8 cellular contexts compared by ENCODE assay signal in genomic region chr14:75428230-75429104, GRCh38. TPM values are rescaled to one million over a fixed set of nuclear protein-coding genes. Genes with fewer than 3 reads are reported as not detected.
DNase-seq lines count a peak whose midpoint lies in the region; ATAC-seq, FAIRE-seq and TF ChIP-seq lines count a peak whose summit lies in the region.

No MANE protein-coding gene starts in this region.

- no peak for FAIRE-seq in kidney (lab: Jason Lieb, UNC)

- ATAC-seq in GM21723 (IDR thresholded peaks at IDR 0.05; ENCODE audit: unreplicated experiment) = peak; percentile 28

- H3K4me1 ChIP-seq in breast epithelium (peaks cover 12 to 17% of the 10 kb centered on the region in 2 donors), kidney (ENCODE audit: control insufficient read depth in 1 of 2, insufficient read depth in 1 of 2, low read depth in 1 of 2, low read length in 2 of 2) (peaks cover 23 to 36% of the 10 kb centered on the region in 2 donors)

- H3K27ac ChIP-seq in breast epithelium (peak overlapping the region; percentile 59 to 94), kidney (ENCODE audit: low read depth in 2 of 2, low read length in 2 of 2) (peak overlapping the region; percentile 58 to 70)

- H3K9ac ChIP-seq in kidney (ENCODE audit: low read length in 2 of 2) = peak overlapping the region; percentile 44 to 83

- intact Hi-C loops in breast epithelium (cut with DNase I; ENCODE audit: low total_unique reads) = no loop called here
- intact Hi-C loops in kidney (cut with DNase I) = no loop called here

- TF ChIP-seq POLR2A in breast epithelium (IDR thresholded peaks at IDR 0.05) = no peak

- TF ChIP-seq CTCF in breast epithelium (IDR thresholded peaks at IDR 0.05) (no peak), kidney (IDR thresholded peaks at IDR 0.05; ENCODE audit: borderline replicate concordance, extremely low read depth, insufficient read depth) (no peak)

- H3K36me3 ChIP-seq in breast epithelium (no peaks in the 10 kb centered on the region), kidney (ENCODE audit: control insufficient read depth in 1 of 2, insufficient read depth in 2 of 2, low read length in 2 of 2) (peaks cover 0 to 12% of the 10 kb centered on the region in 2 donors)

- H3K27me3 ChIP-seq in breast epithelium = no peaks in the 10 kb centered on the region

- H3K9me3 ChIP-seq in breast epithelium (no peaks in the 10 kb centered on the region), kidney (ENCODE audit: control insufficient read depth in 1 of 2, low read length in 2 of 2) (no peaks in the 10 kb centered on the region)

- peak; percentile 29 for DNase-seq in DMS79 (lab: John Stamatoyannopoulos, UW)
- peak; percentile 24 for DNase-seq in OCI-M1 (lab: John Stamatoyannopoulos, UW)
- no peak for DNase-seq in breast epithelium (ENCODE audit: low spot score in 2 of 2)
- peak; percentile 88 for DNase-seq in kidney
- DNase-seq in stimulated activated CD8-positive, alpha-beta memory T cell treated with anti-CD3 and anti-CD28 coated beads, Interleukin-4, amount 100 ng/mL, for 48 hours = peak; percentile 31
- DNase-seq in amniotic stem cell (lab: John Stamatoyannopoulos, UW) = no peak
- DNase-seq in GM19240 (ENCODE audit: insufficient read length, low spot score) = no peak

- H3K4me3 ChIP-seq in breast epithelium (peak overlapping the region; percentile 77 to 96 (median 95)), kidney (ENCODE audit: low read length in 2 of 2) (peak overlapping the region; percentile 65 to 72)

RNA-seq across cellular contexts. Expression of gene JDP2, which starts 0.6 kb away (rescaled TPM):
- total RNA-seq in breast epithelium (100 to 1,000 TPM in 1 of 3 donors, 10 to 100 TPM in 2; 35.7 to 153 (median 58.3) TPM), kidney (33.4 TPM)
- 20.1 TPM for polyA plus RNA-seq in kidney (ENCODE audit: insufficient read depth, low read depth, low replicate concordance)

Comparison
In these comparisons a context has a peak if more than half of its experiments do, and no peak if none do; other contexts are left out.
1. DNase-seq: peak in DMS79 (single experiment), OCI-M1 (single experiment), kidney (single experiment) and stimulated activated CD8-positive, alpha-beta memory T cell treated with anti-CD3 and anti-CD28 coated beads, Interleukin-4, amount 100 ng/mL, for 48 hours (single experiment); none in breast epithelium (0 of 2), amniotic stem cell (single experiment) and GM19240 (single experiment).